ENCODE assay signal across 28 cellular contexts in genomic region chr17:48627625-48628510, GRCh38. TPM values are rescaled to one million over a fixed set of nuclear protein-coding genes. Genes with fewer than 3 reads are reported as not detected.
DNase-seq lines count a peak whose midpoint lies in the region; ATAC-seq, FAIRE-seq and TF ChIP-seq lines count a peak whose summit lies in the region.
"Had no signal": no experiment of that assay in that cellular context is flagged by ENCODE, and none has a peak within 500 bp of the region (broad histone marks: within the 10 kb centered on the region; RNA-seq: fewer than 3 reads in every experiment).

No MANE protein-coding gene starts in this region.

- no peak for DNase-seq in HepG2 (ENCODE audit: low spot score)
- no peak for DNase-seq in right lobe of liver
- DNase-seq in T-helper 17 cell, result no peak
- DNase-seq in aorta, result peak; percentile 10 to 46
- no peak for DNase-seq in naive thymus-derived CD4-positive, alpha-beta T cell
- no peak for DNase-seq in SIG-M5 (lab: John Stamatoyannopoulos, UW)
- DNase-seq: activated CD4-positive, alpha-beta T cell treated with anti-CD3 and anti-CD28 coated beads, Interleukin-2, amount 50 U/mL, for 48 hours; activated CD4-positive, CD25-positive, alpha-beta regulatory T cell; activated CD8-positive, alpha-beta memory T cell treated with anti-CD3 and anti-CD28 coated beads, Interleukin-2, amount 50 U/mL, for 48 hours; activated gamma-delta T cell; glutamatergic neuron; GM23248; left lung; MM.1S; NCI-H146; NCI-H526 treated with DMSO at 0.1 percent for 48 hours; occipital lobe; spleen; stimulated activated CD4-positive, alpha-beta T cell treated with anti-CD3 and anti-CD28 coated beads, Interleukin-4, amount 100 ng/mL, for 24 hours; T-helper 9 cell; tibial artery had no signal

- no peak for TF ChIP-seq RAD21 in HepG2 (CRISPR knock-in tag; IDR thresholded peaks at IDR 0.05)

- H2AFZ ChIP-seq in HepG2 (ENCODE audit: low read length), result no peak overlapping the region
- H2AFZ ChIP-seq: GM23248 had no signal

- no peak overlapping the region for H3K4me2 ChIP-seq in HepG2 (ENCODE audit: low read depth, low read length)

- H3K4me3 Mint-ChIP-seq in T-helper 17 cell, result peak overlapping the region; percentile 7
- peak overlapping the region in 1 of 10 donors; percentile 26 for H3K4me3 Mint-ChIP-seq in naive thymus-derived CD4-positive, alpha-beta T cell

- H3K9me3 Mint-ChIP-seq in naive thymus-derived CD4-positive, alpha-beta T cell, result peaks cover 0 to 2% (median 0%) of the 10 kb centered on the region in 11 donors
- H3K9me3 Mint-ChIP-seq: stimulated activated naive CD8-positive, alpha-beta T cell treated with anti-CD3 and anti-CD28 coated beads, Interleukin-15, Interleukin-2, amounts not matched to agents 100 ng/mL and 50 ng/mL, for 24 hours had no signal

- H3K27ac Mint-ChIP-seq in T-helper 17 cell, result no peak overlapping the region
- H3K27ac Mint-ChIP-seq in naive thymus-derived CD4-positive, alpha-beta T cell, result no peak overlapping the region
- H3K27ac Mint-ChIP-seq: stimulated activated naive CD8-positive, alpha-beta T cell treated with anti-CD3 and anti-CD28 coated beads, Interleukin-15, Interleukin-2, amounts not matched to agents 100 ng/mL and 50 ng/mL, for 24 hours had no signal

- TF ChIP-seq EP300 in HepG2 (IDR thresholded peaks at IDR 0.05; ENCODE audit: low read depth in 2 of 2, low read length in 2 of 2) (no peak), HepG2 (CRISPR knock-in tag; IDR thresholded peaks at IDR 0.05; ENCODE audit: borderline replicate concordance) (no peak)

- no peak for FAIRE-seq in HepG2 (lab: Jason Lieb, UNC)
- FAIRE-seq: A549 had no signal

- peaks cover 4% of the 10 kb centered on the region for H3K36me3 Mint-ChIP-seq in T-helper 17 cell (ENCODE audit: low read depth)
- peaks cover 0 to 2% (median 1%) of the 10 kb centered on the region in 5 donors for H3K36me3 Mint-ChIP-seq in naive thymus-derived CD4-positive, alpha-beta T cell

- H3K27me3 Mint-ChIP-seq in T-helper 17 cell, result peaks cover 90% of the 10 kb centered on the region
- H3K27me3 Mint-ChIP-seq in naive thymus-derived CD4-positive, alpha-beta T cell, result peaks cover 79 to 92% (median 80%) of the 10 kb centered on the region in 5 donors

- peaks cover 38 to 97% of the 10 kb centered on the region in 2 experiments for H3K27me3 ChIP-seq in HepG2 (ENCODE audit: control insufficient read depth in 1 of 2, insufficient read depth in 2 of 2, low read length in 2 of 2)
- peaks cover 30 to 72% of the 10 kb centered on the region in 2 donors for H3K27me3 ChIP-seq in right lobe of liver
- no peaks in the 10 kb centered on the region for H3K27me3 ChIP-seq in aorta (ENCODE audit: control insufficient read depth in 1 of 2, insufficient read depth in 2 of 2, low read length in 1 of 2)
- peaks cover 36 to 37% of the 10 kb centered on the region in 2 donors for H3K27me3 ChIP-seq in naive thymus-derived CD4-positive, alpha-beta T cell (ENCODE audit: control insufficient read depth in 2 of 2, insufficient read depth in 2 of 2, low read length in 2 of 2)

- TF ChIP-seq CTCF in HepG2 (CRISPR knock-in tag; IDR thresholded peaks at IDR 0.05) (no peak), right lobe of liver (IDR thresholded peaks at IDR 0.05) (no peak)

- H3K27ac ChIP-seq in HepG2 (ENCODE audit: extremely low read length, insufficient read depth, low read length), result no peak overlapping the region
- no peak overlapping the region for H3K27ac ChIP-seq in right lobe of liver
- H3K27ac ChIP-seq in mesodermal cell (ENCODE audit: low read depth, low read length, severe bottlenecking), result peak overlapping the region; percentile 16
- no peak overlapping the region for H3K27ac ChIP-seq in aorta (ENCODE audit: low read depth in 1 of 2, low read length in 2 of 2)
- H3K27ac ChIP-seq in naive thymus-derived CD4-positive, alpha-beta T cell (ENCODE audit: low read depth, low read length), result no peak overlapping the region
- H3K27ac ChIP-seq: GM23248, HL-60, left lung, spleen, tibial artery had no signal

- TF ChIP-seq POLR2A in HepG2 (IDR thresholded peaks at IDR 0.05; ENCODE audit: insufficient read depth in 1 of 2, low read depth in 2 of 2, low read length in 2 of 2) (no peak), right lobe of liver (IDR thresholded peaks at IDR 0.05) (no peak), GM18505 (IDR thresholded peaks at IDR 0.05; ENCODE audit: borderline replicate concordance, extremely low read depth, insufficient read depth, insufficient read length) (no peak)

- H3K4me1 Mint-ChIP-seq in T-helper 17 cell, result peaks cover 14% of the 10 kb centered on the region
- peaks cover 13 to 21% (median 17%) of the 10 kb centered on the region in 7 donors for H3K4me1 Mint-ChIP-seq in naive thymus-derived CD4-positive, alpha-beta T cell

- no peaks in the 10 kb centered on the region for H3K36me3 ChIP-seq in HepG2 (replicated peaks in 1 of 2; ENCODE audit: control insufficient read depth in 1 of 2, insufficient read depth in 2 of 2, low read length in 2 of 2)
- no peaks in the 10 kb centered on the region for H3K36me3 ChIP-seq in right lobe of liver
- no peaks in the 10 kb centered on the region for H3K36me3 ChIP-seq in mesodermal cell (ENCODE audit: control insufficient read depth, insufficient read depth, low read length)
- no peaks in the 10 kb centered on the region for H3K36me3 ChIP-seq in aorta (ENCODE audit: control insufficient read depth in 1 of 2, insufficient read depth in 2 of 2, low read length in 1 of 2)
- no peaks in the 10 kb centered on the region for H3K36me3 ChIP-seq in naive thymus-derived CD4-positive, alpha-beta T cell (ENCODE audit: control insufficient read depth in 2 of 3, insufficient read depth in 3 of 3, low read length in 3 of 3)
- H3K36me3 ChIP-seq: left lung, spleen, tibial artery had no signal

- H3K9ac ChIP-seq in HepG2 (ENCODE audit: insufficient read depth, low read depth, low read length), result no peak overlapping the region
- H3K9ac ChIP-seq: GM23248 had no signal

- no peaks in the 10 kb centered on the region for H3K9me3 ChIP-seq in HepG2 (ENCODE audit: low read length)
- H3K9me3 ChIP-seq in right lobe of liver, result no peaks in the 10 kb centered on the region
- H3K9me3 ChIP-seq in T-helper 17 cell (ENCODE audit: control insufficient read depth, low read length, poor library complexity, severe bottlenecking), result no peaks in the 10 kb centered on the region
- no peaks in the 10 kb centered on the region for H3K9me3 ChIP-seq in mesodermal cell (ENCODE audit: control insufficient read depth, low read length)
- no peaks in the 10 kb centered on the region for H3K9me3 ChIP-seq in aorta (ENCODE audit: control insufficient read depth, low read length)
- H3K9me3 ChIP-seq in naive thymus-derived CD4-positive, alpha-beta T cell (ENCODE audit: control insufficient read depth in 2 of 3, low read length in 3 of 3), result no peaks in the 10 kb centered on the region
- H3K9me3 ChIP-seq: A549, left lung, spleen, tibial artery had no signal

- H3K79me2 ChIP-seq in HepG2 (ENCODE audit: insufficient read depth, low read length), result no peaks in the 10 kb centered on the region

- H3K4me3 ChIP-seq in HepG2 (replicated peaks in 1 of 3; ENCODE audit: insufficient read depth in 1 of 3, low read depth in 2 of 3, low read length in 3 of 3), result no peak overlapping the region
- H3K4me3 ChIP-seq in right lobe of liver, result no peak overlapping the region
- no peak overlapping the region for H3K4me3 ChIP-seq in mesodermal cell (ENCODE audit: extremely low read depth, insufficient read depth, low read length, poor library complexity, severe bottlenecking)
- no peak overlapping the region for H3K4me3 ChIP-seq in aorta (ENCODE audit: low read length in 2 of 2)
- no peak overlapping the region for H3K4me3 ChIP-seq in naive thymus-derived CD4-positive, alpha-beta T cell (ENCODE audit: low read length)
- H3K4me3 ChIP-seq: GM23248, left lung, tibial artery had no signal

- CTCF ChIA-PET in HepG2 (lab: Yijun Ruan, JAX; ENCODE audit: low intra/inter-chr PET ratio, low total read pairs), result no interaction called here
- CTCF ChIA-PET in naive thymus-derived CD4-positive, alpha-beta T cell (lab: Charles Lee), result no interaction called here

- in situ Hi-C loops in HepG2 (cut with HindIII; ENCODE audit: extremely low pct_ligation_motif_present, low pct_unique_long_range_greater_than_20kb), result no loop called here

- no peaks in the 10 kb centered on the region for H4K20me1 ChIP-seq in HepG2 (ENCODE audit: insufficient read depth, low read length)

- ATAC-seq in HepG2, result no peak
- no peak for ATAC-seq in right lobe of liver
- no peak for ATAC-seq in T-helper 17 cell
- ATAC-seq in aorta (ENCODE audit: low FRiP score), result no peak
- no peak for ATAC-seq in GM18505 (IDR thresholded peaks at IDR 0.05; ENCODE audit: unreplicated experiment)
- ATAC-seq in naive thymus-derived CD4-positive, alpha-beta T cell, result no peak
- ATAC-seq: A549, left lung had no signal

- intact Hi-C loops in HepG2 (cut with micrococcal nuclease; ENCODE audit: unreplicated experiment), result no loop called here
- intact Hi-C loops in right lobe of liver (cut with DNase I), result no loop called here
- intact Hi-C loops in aorta (cut with DNase I), result no loop called here
- intact Hi-C loops in naive thymus-derived CD4-positive, alpha-beta T cell (cut with micrococcal nuclease), result loop anchor here in 1 of 2 donors (5.0 kb wide), 1 partner anchor 119 kb away; no protein-coding TSS in a partner anchor

- H3K4me1 ChIP-seq in HepG2 (ENCODE audit: insufficient read depth, low read length), result no peaks in the 10 kb centered on the region
- peaks cover 0 to 17% (median 2%) of the 10 kb centered on the region in 4 donors for H3K4me1 ChIP-seq in right lobe of liver
- peaks cover 5% of the 10 kb centered on the region for H3K4me1 ChIP-seq in mesodermal cell (ENCODE audit: control insufficient read depth, insufficient read depth, low read length, poor library complexity, severe bottlenecking)
- no peaks in the 10 kb centered on the region for H3K4me1 ChIP-seq in aorta (ENCODE audit: control insufficient read depth in 1 of 2, insufficient read depth in 2 of 2, low read length in 2 of 2)
- peaks cover 15 to 16% of the 10 kb centered on the region in 2 donors for H3K4me1 ChIP-seq in naive thymus-derived CD4-positive, alpha-beta T cell (ENCODE audit: control insufficient read depth in 2 of 2, insufficient read depth in 2 of 2, low read length in 2 of 2)

- no TSS peak for BruUV-seq in HepG2 (replicated peaks; lab: Mats Ljungman, UMichigan)

- 6% methylated on average over 27 of the region's 27 CpGs for WGBS in HepG2 (ENCODE audit: low lambda C conversion rate)
- WGBS in right lobe of liver (ENCODE audit: insufficient coverage, low coverage, low lambda C conversion rate, missing lambda C conversion rate), result 12% methylated on average over 26 of the region's 27 CpGs
- WGBS in mesodermal cell (ENCODE audit: insufficient coverage in 2 of 2), 2 experiments, result 13 to 15% methylated on average over 23 to 24 of the region's 27 CpGs
- 25 to 28% methylated on average over 27 of the region's 27 CpGs for WGBS in aorta, 2 donors

- POLR2A ChIA-PET in HepG2 (lab: Yijun Ruan, JAX), result no interaction called here
- POLR2A ChIA-PET in naive thymus-derived CD4-positive, alpha-beta T cell (lab: Charles Lee), result no interaction called here

RNA-seq across cellular contexts. Expression of gene HOXB9, which starts 1.7 kb away (rescaled TPM):
- total RNA-seq in HepG2 (2016; rRNA removed; fragmentation: Illumina TruSeq; extraction: Trizol) (not detected in 2 replicates), right lobe of liver (not detected), T-helper 17 cell (under 1 TPM in 1 of 2 donors, not detected in 1; 0.16 TPM), aorta (under 1 TPM; 0.33 to 0.39 TPM)
- not detected in 2 replicates for total RNA-seq in HepG2 (2016; cell fraction: cytosol; rRNA removed; fragmentation: Illumina TruSeq; extraction: Trizol; ENCODE audit: low read depth)
- total RNA-seq in HepG2 (2016; cell fraction: insoluble cytoplasmic fraction; rRNA removed; fragmentation: Illumina TruSeq; extraction: Trizol), result not detected in 2 replicates
- not detected in 2 replicates for total RNA-seq in HepG2 (2016; cell fraction: membrane; rRNA removed; fragmentation: Illumina TruSeq; extraction: Trizol)
- total RNA-seq in HepG2 (2016; cell fraction: nucleus; rRNA removed; fragmentation: Illumina TruSeq; extraction: Trizol), result not detected in 2 replicates
- polyA plus RNA-seq in HepG2 (2011; rRNA removed) (not detected in 2 replicates), aorta (under 1 TPM in 1 of 2 donors, not detected in 1; 0.75 TPM)
- polyA plus RNA-seq in HepG2 (2011; cell fraction: cytosol; rRNA removed), result 0.01 TPM in 1 of 2 replicates, not detected in the other
- not detected in 2 replicates for polyA plus RNA-seq in HepG2 (2011; cell fraction: nucleus; rRNA removed)
- not detected in 2 replicates for polyA plus RNA-seq in HepG2 (2012)
- polyA plus RNA-seq in HepG2 (2016; cell fraction: cytosol; fragmentation: Illumina TruSeq; extraction: Trizol; ENCODE audit: low read depth), result not detected in 2 replicates
- polyA plus RNA-seq in HepG2 (2016; cell fraction: insoluble cytoplasmic fraction; fragmentation: Illumina TruSeq; extraction: Trizol; ENCODE audit: low read depth), result not detected in 2 replicates
- not detected in 2 replicates for polyA plus RNA-seq in HepG2 (2016; cell fraction: membrane; fragmentation: Illumina TruSeq; extraction: Trizol; ENCODE audit: low read depth)
- polyA plus RNA-seq in HepG2 (2016; cell fraction: nucleus; fragmentation: Illumina TruSeq; extraction: Trizol; ENCODE audit: insufficient read depth, low read depth), result not detected in 2 replicates
- polyA minus RNA-seq in HepG2 (2011; rRNA and poly(A)+ RNA removed; ENCODE audit: low replicate concordance), result 0.06 and 0.49 TPM in 2 replicates
- polyA minus RNA-seq in HepG2 (2011; cell fraction: cytosol; rRNA and poly(A)+ RNA removed), result not detected in 2 replicates
- not detected in 2 replicates for polyA minus RNA-seq in HepG2 (2011; cell fraction: nucleus; rRNA and poly(A)+ RNA removed)
- polyA plus RNA-seq in mesodermal cell (2013, experiment 1 of 2), result 35.5 TPM
- 31.8 TPM for polyA plus RNA-seq in mesodermal cell (2013, experiment 2 of 2)
- under 1 TPM in 3 of 5 experiments, not detected in 2; 0.12 to 0.24 (median 0.16) TPM for total RNA-seq in naive thymus-derived CD4-positive, alpha-beta T cell
- polyA plus RNA-seq in naive thymus-derived CD4-positive, alpha-beta T cell, result not detected
- total RNA-seq: GM23248, left lung, mononuclear cell, occipital lobe had no signal
- polyA plus RNA-seq: BJ, GM23248 had no signal

RNA-seq across cellular contexts. Expression of gene HOXB8, which starts 12.8 kb away (rescaled TPM):
- total RNA-seq in HepG2 (2016; rRNA removed; fragmentation: Illumina TruSeq; extraction: Trizol) (not detected in 2 replicates), right lobe of liver (not detected), T-helper 17 cell (not detected), aorta (1 to 10 TPM; 1.0 to 1.9 TPM)
- total RNA-seq in HepG2 (2016; cell fraction: cytosol; rRNA removed; fragmentation: Illumina TruSeq; extraction: Trizol; ENCODE audit: low read depth), result not detected in 2 replicates
- total RNA-seq in HepG2 (2016; cell fraction: insoluble cytoplasmic fraction; rRNA removed; fragmentation: Illumina TruSeq; extraction: Trizol), result not detected in 2 replicates
- not detected in 2 replicates for total RNA-seq in HepG2 (2016; cell fraction: membrane; rRNA removed; fragmentation: Illumina TruSeq; extraction: Trizol)
- not detected in 2 replicates for total RNA-seq in HepG2 (2016; cell fraction: nucleus; rRNA removed; fragmentation: Illumina TruSeq; extraction: Trizol)
- polyA plus RNA-seq in HepG2 (2011; rRNA removed) (not detected in 2 replicates), aorta (under 1 TPM in 1 of 2 donors, not detected in 1; 0.31 TPM)
- not detected in 2 replicates for polyA plus RNA-seq in HepG2 (2011; cell fraction: cytosol; rRNA removed)
- polyA plus RNA-seq in HepG2 (2011; cell fraction: nucleus; rRNA removed), result not detected in 2 replicates
- polyA plus RNA-seq in HepG2 (2012), result not detected in 2 replicates
- not detected in 2 replicates for polyA plus RNA-seq in HepG2 (2016; cell fraction: cytosol; fragmentation: Illumina TruSeq; extraction: Trizol; ENCODE audit: low read depth)
- not detected in 2 replicates for polyA plus RNA-seq in HepG2 (2016; cell fraction: insoluble cytoplasmic fraction; fragmentation: Illumina TruSeq; extraction: Trizol; ENCODE audit: low read depth)
- polyA plus RNA-seq in HepG2 (2016; cell fraction: membrane; fragmentation: Illumina TruSeq; extraction: Trizol; ENCODE audit: low read depth), result not detected in 2 replicates
- not detected in 2 replicates for polyA plus RNA-seq in HepG2 (2016; cell fraction: nucleus; fragmentation: Illumina TruSeq; extraction: Trizol; ENCODE audit: insufficient read depth, low read depth)
- polyA minus RNA-seq in HepG2 (2011; rRNA and poly(A)+ RNA removed; ENCODE audit: low replicate concordance), result 0.19 TPM in 1 of 2 replicates, not detected in the other
- polyA minus RNA-seq in HepG2 (2011; cell fraction: cytosol; rRNA and poly(A)+ RNA removed), result not detected in 2 replicates
- polyA minus RNA-seq in HepG2 (2011; cell fraction: nucleus; rRNA and poly(A)+ RNA removed), result not detected in 2 replicates
- polyA plus RNA-seq in mesodermal cell (2013, experiment 1 of 2), result 30.0 TPM
- polyA plus RNA-seq in mesodermal cell (2013, experiment 2 of 2), result 41.5 TPM
- total RNA-seq in naive thymus-derived CD4-positive, alpha-beta T cell, result not detected
- not detected for polyA plus RNA-seq in naive thymus-derived CD4-positive, alpha-beta T cell
- total RNA-seq: GM23248, occipital lobe, spleen had no signal
- polyA plus RNA-seq: BJ, GM23248 had no signal

RNA-seq across cellular contexts. Expression of gene HOXB7, which starts 17.1 kb away (rescaled TPM):
- total RNA-seq in HepG2 (2016; rRNA removed; fragmentation: Illumina TruSeq; extraction: Trizol) (not detected in 2 replicates), right lobe of liver (under 1 TPM in 4 of 6 experiments, not detected in 2; 0.16 to 0.79 (median 0.30) TPM), T-helper 17 cell (under 1 TPM in 1 of 2 donors, not detected in 1; 0.82 TPM), aorta (10 to 100 TPM in 1 of 2 donors, 1 to 10 TPM in 1; 9.1 to 14.1 TPM)
- not detected in 2 replicates for total RNA-seq in HepG2 (2016; cell fraction: cytosol; rRNA removed; fragmentation: Illumina TruSeq; extraction: Trizol; ENCODE audit: low read depth)
- total RNA-seq in HepG2 (2016; cell fraction: insoluble cytoplasmic fraction; rRNA removed; fragmentation: Illumina TruSeq; extraction: Trizol), result not detected in 2 replicates
- not detected in 2 replicates for total RNA-seq in HepG2 (2016; cell fraction: membrane; rRNA removed; fragmentation: Illumina TruSeq; extraction: Trizol)
- total RNA-seq in HepG2 (2016; cell fraction: nucleus; rRNA removed; fragmentation: Illumina TruSeq; extraction: Trizol), result not detected in 2 replicates
- polyA plus RNA-seq in HepG2 (2011; rRNA removed) (0.04 and 0.08 TPM in 2 replicates), aorta (10 to 100 TPM; 18.2 to 22.4 TPM)
- polyA plus RNA-seq in HepG2 (2011; cell fraction: cytosol; rRNA removed), result not detected in 2 replicates
- polyA plus RNA-seq in HepG2 (2011; cell fraction: nucleus; rRNA removed), result not detected in 2 replicates
- not detected in 2 replicates for polyA plus RNA-seq in HepG2 (2012)
- polyA plus RNA-seq in HepG2 (2016; cell fraction: cytosol; fragmentation: Illumina TruSeq; extraction: Trizol; ENCODE audit: low read depth), result not detected in 2 replicates
- polyA plus RNA-seq in HepG2 (2016; cell fraction: insoluble cytoplasmic fraction; fragmentation: Illumina TruSeq; extraction: Trizol; ENCODE audit: low read depth), result not detected in 2 replicates
- not detected in 2 replicates for polyA plus RNA-seq in HepG2 (2016; cell fraction: membrane; fragmentation: Illumina TruSeq; extraction: Trizol; ENCODE audit: low read depth)
- polyA plus RNA-seq in HepG2 (2016; cell fraction: nucleus; fragmentation: Illumina TruSeq; extraction: Trizol; ENCODE audit: insufficient read depth, low read depth), result not detected in 2 replicates
- 8.9 TPM in 1 of 2 replicates, not detected in the other for polyA minus RNA-seq in HepG2 (2011; rRNA and poly(A)+ RNA removed; ENCODE audit: low replicate concordance)
- polyA minus RNA-seq in HepG2 (2011; cell fraction: cytosol; rRNA and poly(A)+ RNA removed), result not detected in 2 replicates
- not detected in 2 replicates for polyA minus RNA-seq in HepG2 (2011; cell fraction: nucleus; rRNA and poly(A)+ RNA removed)
- polyA plus RNA-seq in mesodermal cell (2013, experiment 1 of 2), result 10.4 TPM
- polyA plus RNA-seq in mesodermal cell (2013, experiment 2 of 2), result 19.8 TPM
- total RNA-seq in naive thymus-derived CD4-positive, alpha-beta T cell, result under 1 TPM in 1 of 5 experiments, not detected in 4; 0.31 TPM
- not detected for polyA plus RNA-seq in naive thymus-derived CD4-positive, alpha-beta T cell
- total RNA-seq: occipital lobe had no signal
- polyA plus RNA-seq: BJ had no signal

RNA-seq across cellular contexts. Expression of gene HOXB6, which starts 23.1 kb away (rescaled TPM):
- total RNA-seq in HepG2 (2016; rRNA removed; fragmentation: Illumina TruSeq; extraction: Trizol) (not detected in 2 replicates), right lobe of liver (under 1 TPM; 0.18 to 0.83 (median 0.56) TPM), T-helper 17 cell (not detected), aorta (10 to 100 TPM in 1 of 2 donors, 1 to 10 TPM in 1; 5.8 to 16.8 TPM)
- total RNA-seq in HepG2 (2016; cell fraction: cytosol; rRNA removed; fragmentation: Illumina TruSeq; extraction: Trizol; ENCODE audit: low read depth), result not detected in 2 replicates
- not detected in 2 replicates for total RNA-seq in HepG2 (2016; cell fraction: insoluble cytoplasmic fraction; rRNA removed; fragmentation: Illumina TruSeq; extraction: Trizol)
- not detected in 2 replicates for total RNA-seq in HepG2 (2016; cell fraction: membrane; rRNA removed; fragmentation: Illumina TruSeq; extraction: Trizol)
- total RNA-seq in HepG2 (2016; cell fraction: nucleus; rRNA removed; fragmentation: Illumina TruSeq; extraction: Trizol), result not detected in 2 replicates
- polyA plus RNA-seq in HepG2 (2011; rRNA removed) (not detected in 2 replicates), aorta (1 to 10 TPM; 3.9 to 4.1 TPM)
- polyA plus RNA-seq in HepG2 (2011; cell fraction: cytosol; rRNA removed), result not detected in 2 replicates
- not detected in 2 replicates for polyA plus RNA-seq in HepG2 (2011; cell fraction: nucleus; rRNA removed)
- not detected in 2 replicates for polyA plus RNA-seq in HepG2 (2012)
- polyA plus RNA-seq in HepG2 (2016; cell fraction: cytosol; fragmentation: Illumina TruSeq; extraction: Trizol; ENCODE audit: low read depth), result not detected in 2 replicates
- polyA plus RNA-seq in HepG2 (2016; cell fraction: insoluble cytoplasmic fraction; fragmentation: Illumina TruSeq; extraction: Trizol; ENCODE audit: low read depth), result not detected in 2 replicates
- polyA plus RNA-seq in HepG2 (2016; cell fraction: membrane; fragmentation: Illumina TruSeq; extraction: Trizol; ENCODE audit: low read depth), result not detected in 2 replicates
- polyA plus RNA-seq in HepG2 (2016; cell fraction: nucleus; fragmentation: Illumina TruSeq; extraction: Trizol; ENCODE audit: insufficient read depth, low read depth), result not detected in 2 replicates
- polyA minus RNA-seq in HepG2 (2011; rRNA and poly(A)+ RNA removed; ENCODE audit: low replicate concordance), result 3.5 TPM in 1 of 2 replicates, not detected in the other
- polyA minus RNA-seq in HepG2 (2011; cell fraction: cytosol; rRNA and poly(A)+ RNA removed), result not detected in 2 replicates
- not detected in 2 replicates for polyA minus RNA-seq in HepG2 (2011; cell fraction: nucleus; rRNA and poly(A)+ RNA removed)
- 38.9 TPM for polyA plus RNA-seq in mesodermal cell (2013, experiment 1 of 2)
- 49.8 TPM for polyA plus RNA-seq in mesodermal cell (2013, experiment 2 of 2)
- under 1 TPM in 1 of 5 experiments, not detected in 4; 0.34 TPM for total RNA-seq in naive thymus-derived CD4-positive, alpha-beta T cell
- polyA plus RNA-seq in naive thymus-derived CD4-positive, alpha-beta T cell, result not detected
- total RNA-seq: mononuclear cell, occipital lobe had no signal
- polyA plus RNA-seq: BJ had no signal

RNA-seq across cellular contexts. Expression of gene HOXB5, which starts 34.3 kb away (rescaled TPM):
- not detected in 2 replicates for total RNA-seq in HepG2 (2016; rRNA removed; fragmentation: Illumina TruSeq; extraction: Trizol)
- not detected in 2 replicates for total RNA-seq in HepG2 (2016; cell fraction: cytosol; rRNA removed; fragmentation: Illumina TruSeq; extraction: Trizol; ENCODE audit: low read depth)
- not detected in 2 replicates for total RNA-seq in HepG2 (2016; cell fraction: insoluble cytoplasmic fraction; rRNA removed; fragmentation: Illumina TruSeq; extraction: Trizol)
- total RNA-seq in HepG2 (2016; cell fraction: membrane; rRNA removed; fragmentation: Illumina TruSeq; extraction: Trizol), result not detected in 2 replicates
- total RNA-seq in HepG2 (2016; cell fraction: nucleus; rRNA removed; fragmentation: Illumina TruSeq; extraction: Trizol), result not detected in 2 replicates
- not detected in 2 replicates for polyA plus RNA-seq in HepG2 (2011; rRNA removed)
- polyA plus RNA-seq in HepG2 (2011; cell fraction: cytosol; rRNA removed), result not detected in 2 replicates
- not detected in 2 replicates for polyA plus RNA-seq in HepG2 (2011; cell fraction: nucleus; rRNA removed)
- polyA plus RNA-seq in HepG2 (2012), result not detected in 2 replicates
- polyA plus RNA-seq in HepG2 (2016; cell fraction: cytosol; fragmentation: Illumina TruSeq; extraction: Trizol; ENCODE audit: low read depth), result not detected in 2 replicates
- not detected in 2 replicates for polyA plus RNA-seq in HepG2 (2016; cell fraction: insoluble cytoplasmic fraction; fragmentation: Illumina TruSeq; extraction: Trizol; ENCODE audit: low read depth)
- polyA plus RNA-seq in HepG2 (2016; cell fraction: membrane; fragmentation: Illumina TruSeq; extraction: Trizol; ENCODE audit: low read depth), result not detected in 2 replicates
- polyA plus RNA-seq in HepG2 (2016; cell fraction: nucleus; fragmentation: Illumina TruSeq; extraction: Trizol; ENCODE audit: insufficient read depth, low read depth), result not detected in 2 replicates
- 0.49 TPM in 1 of 2 replicates, not detected in the other for polyA minus RNA-seq in HepG2 (2011; rRNA and poly(A)+ RNA removed; ENCODE audit: low replicate concordance)
- polyA minus RNA-seq in HepG2 (2011; cell fraction: cytosol; rRNA and poly(A)+ RNA removed), result not detected in 2 replicates
- polyA minus RNA-seq in HepG2 (2011; cell fraction: nucleus; rRNA and poly(A)+ RNA removed), result not detected in 2 replicates
- total RNA-seq in right lobe of liver, result under 1 TPM in 5 of 6 experiments, not detected in 1; 0.11 to 0.29 (median 0.19) TPM
- total RNA-seq in T-helper 17 cell, result not detected
- 13.7 TPM for polyA plus RNA-seq in mesodermal cell (2013, experiment 1 of 2)
- 15.0 TPM for polyA plus RNA-seq in mesodermal cell (2013, experiment 2 of 2)
- 1 to 10 TPM; 1.4 to 5.9 TPM for total RNA-seq in aorta
- 1 to 10 TPM in 1 of 2 donors, not detected in 1; 3.6 TPM for polyA plus RNA-seq in aorta
- total RNA-seq in naive thymus-derived CD4-positive, alpha-beta T cell, result not detected
- polyA plus RNA-seq in naive thymus-derived CD4-positive, alpha-beta T cell, result not detected
- total RNA-seq: mononuclear cell, occipital lobe had no signal
- polyA plus RNA-seq: BJ had no signal

Comparison
In these comparisons a context has a peak if more than half of its experiments do, and no peak if none do; other contexts are left out.
1. DNase-seq: peak in aorta (2 of 2); none in HepG2 (single experiment), right lobe of liver (0 of 3), T-helper 17 cell (0 of 3), naive thymus-derived CD4-positive, alpha-beta T cell (0 of 9) and SIG-M5 (single experiment).
2. RNA of gene HOXB7, which starts 17.1 kb away (total RNA-seq): 9.1 to 14.1 TPM in aorta; 0.82 TPM in T-helper 17 cell, 0.16 to 0.79 TPM in right lobe of liver, 0.31 TPM in naive thymus-derived CD4-positive, alpha-beta T cell and not detected in HepG2; every median in the first group is over 4 times any median in the second.